ENCODE assay signal across 1 cellular context in genomic region chr14:64556526-64556925, GRCh38.
TF ChIP-seq lines count a peak whose summit lies in the region.

No MANE protein-coding gene starts in this region.

TF ChIP-seq in HEK293, 187 proteins besides CTCF, POLR2A, EP300 and RAD21 (continued from another document):
- TF ChIP-seq ZNF341 (tag by site-specific recombination; IDR thresholded peaks at IDR 0.05; ENCODE audit: low read depth) = no peak
- no peak for TF ChIP-seq ZNF133 (tag by site-specific recombination; IDR thresholded peaks at IDR 0.05)
- TF ChIP-seq ZNF549 (tag by site-specific recombination; IDR thresholded peaks at IDR 0.05) = no peak
- TF ChIP-seq, protein P1, sequence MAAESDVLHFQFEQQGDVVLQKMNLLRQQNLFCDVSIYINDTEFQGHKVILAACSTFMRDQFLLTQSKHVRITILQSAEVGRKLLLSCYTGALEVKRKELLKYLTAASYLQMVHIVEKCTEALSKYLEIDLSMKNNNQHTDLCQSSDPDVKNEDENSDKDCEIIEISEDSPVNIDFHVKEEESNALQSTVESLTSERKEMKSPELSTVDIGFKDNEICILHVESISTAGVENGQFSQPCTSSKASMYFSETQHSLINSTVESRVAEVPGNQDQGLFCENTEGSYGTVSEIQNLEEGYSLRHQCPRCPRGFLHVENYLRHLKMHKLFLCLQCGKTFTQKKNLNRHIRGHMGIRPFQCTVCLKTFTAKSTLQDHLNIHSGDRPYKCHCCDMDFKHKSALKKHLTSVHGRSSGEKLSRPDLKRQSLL (tag by site-specific recombination; IDR thresholded peaks at IDR 0.05) = no peak
- no peak for TF ChIP-seq GLI4 (tag by site-specific recombination; IDR thresholded peaks at IDR 0.05)
- TF ChIP-seq ZNF362 (tag by site-specific recombination; IDR thresholded peaks at IDR 0.05) = 0 out of 2 replicates have a peak, but pooled peaks have one; percentile 27
- TF ChIP-seq ZNF837 (tag by site-specific recombination; IDR thresholded peaks at IDR 0.05) = no peak
- TF ChIP-seq ZNF398 (tag by site-specific recombination; IDR thresholded peaks at IDR 0.05) = peak; percentile 59
- no peak for TF ChIP-seq ZBTB20 (tag by site-specific recombination; IDR thresholded peaks at IDR 0.05)
- TF ChIP-seq ZNF521 (tag by site-specific recombination; IDR thresholded peaks at IDR 0.05) = no peak
